ENCODE assay signal across 1 cellular context in the genomic region with DNA sequence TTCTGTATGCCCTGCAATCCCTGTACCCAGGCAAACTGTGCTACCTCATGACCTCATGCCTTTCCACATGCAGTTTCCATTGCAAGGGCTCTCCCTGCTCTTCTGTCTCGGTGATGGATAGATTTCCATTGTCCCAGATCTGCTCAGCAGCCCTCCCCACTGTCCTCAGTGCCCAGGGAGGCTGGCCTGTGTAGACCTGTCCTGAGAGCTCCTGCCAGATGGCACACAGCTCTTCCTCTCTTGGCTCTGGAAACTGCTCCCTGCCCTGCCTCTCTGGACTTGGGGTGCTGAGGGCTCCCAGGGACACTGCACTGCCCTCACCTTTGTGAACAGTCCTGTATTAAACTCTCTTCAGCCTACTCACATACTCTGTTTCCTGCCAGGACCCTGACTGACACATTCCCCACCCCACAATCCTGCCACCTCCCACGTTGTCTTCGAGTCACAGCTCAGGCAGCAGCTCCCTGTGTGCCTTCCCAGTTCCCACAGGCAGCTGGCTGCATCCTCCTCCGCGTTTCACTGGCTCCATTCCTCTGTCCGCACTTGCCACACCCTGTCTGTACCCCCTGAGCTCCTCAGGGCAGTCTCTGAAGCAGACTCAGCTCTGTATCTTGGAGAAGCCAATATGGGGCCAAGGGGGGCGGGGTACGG.
TF ChIP-seq lines count a peak whose summit lies in the region.

No MANE protein-coding gene starts in this region.

TF ChIP-seq in WTC11, 78 proteins besides CTCF, POLR2A, EP300 and RAD21 (continued from another document):
- no peak for TF ChIP-seq MAX (CRISPR knock-in tag; IDR thresholded peaks at IDR 0.05)
- TF ChIP-seq ATF3 (CRISPR knock-in tag; conservative IDR thresholded peaks at IDR 0.05) = no peak
- no peak for TF ChIP-seq TCF7 (CRISPR knock-in tag; IDR thresholded peaks at IDR 0.05; ENCODE audit: low read depth)
- no peak for TF ChIP-seq ZBTB21 (CRISPR knock-in tag; IDR thresholded peaks at IDR 0.05; ENCODE audit: borderline replicate concordance)
- no peak for TF ChIP-seq CREB1 (CRISPR knock-in tag; IDR thresholded peaks at IDR 0.05)
- no peak for TF ChIP-seq ZNF121 (CRISPR knock-in tag; IDR thresholded peaks at IDR 0.05)
- no peak for TF ChIP-seq MXD4 (CRISPR knock-in tag; IDR thresholded peaks at IDR 0.05; ENCODE audit: borderline replicate concordance)
- TF ChIP-seq NR3C1 (CRISPR knock-in tag; conservative IDR thresholded peaks at IDR 0.05; ENCODE audit: low read depth) = no peak
- no peak for TF ChIP-seq USF2 (CRISPR knock-in tag; IDR thresholded peaks at IDR 0.05)
- TF ChIP-seq NFATC4 (CRISPR knock-in tag; IDR thresholded peaks at IDR 0.05) = no peak
- no peak for TF ChIP-seq ZNF396 (CRISPR knock-in tag; IDR thresholded peaks at IDR 0.05; ENCODE audit: borderline replicate concordance)
- no peak for TF ChIP-seq ZNF232 (CRISPR knock-in tag; IDR thresholded peaks at IDR 0.05)
- TF ChIP-seq SOX15 (CRISPR knock-in tag; IDR thresholded peaks at IDR 0.05) = no peak
